In the genomic region with DNA sequence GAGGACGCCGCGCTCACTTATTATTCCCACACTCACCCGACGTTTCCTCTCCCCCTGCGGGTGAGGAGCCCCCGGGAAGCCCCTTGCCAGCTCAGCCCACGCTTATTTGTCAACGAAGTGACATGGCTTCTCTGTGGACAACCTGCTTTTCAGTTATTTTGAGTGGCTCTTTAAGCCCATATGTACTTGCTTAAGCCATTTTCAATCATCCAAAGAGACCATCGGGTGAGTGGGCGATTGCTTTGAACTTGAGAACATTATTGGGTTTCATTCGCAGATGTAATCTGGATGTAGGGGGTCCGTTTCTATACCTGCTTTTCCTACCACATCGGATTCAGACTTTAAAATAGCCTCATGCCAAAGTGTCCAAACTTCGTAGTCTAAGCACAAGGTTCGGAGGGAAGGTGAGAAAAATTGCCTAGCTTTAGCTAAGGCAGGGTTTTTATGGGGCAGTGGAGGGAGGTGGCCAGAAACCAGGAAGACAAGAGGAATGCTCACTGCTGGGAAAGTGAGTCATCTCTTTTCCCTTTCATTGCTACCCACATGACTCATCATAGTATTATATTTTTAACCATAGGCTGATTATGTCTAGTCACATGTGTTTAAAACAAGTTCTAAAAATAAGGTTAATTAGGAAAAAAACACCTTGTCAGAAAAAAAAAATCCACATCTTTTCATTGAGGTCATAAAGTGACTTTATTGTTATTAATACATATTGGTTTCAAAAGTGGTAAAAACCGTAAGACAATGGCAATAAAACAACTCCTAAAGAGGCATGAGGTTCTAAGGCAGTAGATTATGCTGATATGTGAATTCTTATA, we compare ENCODE assay signal across 1 cellular context.
A peak's percentile ranks its signal among the peaks of the same experiment; 100 is the strongest.
TF ChIP-seq lines count a peak whose summit lies in the region.

No MANE protein-coding gene starts in this region.

TF ChIP-seq in K562, 482 proteins besides CTCF, POLR2A, EP300 and RAD21 (continued from another document and continues in another):
- TF ChIP-seq, protein P1, sequence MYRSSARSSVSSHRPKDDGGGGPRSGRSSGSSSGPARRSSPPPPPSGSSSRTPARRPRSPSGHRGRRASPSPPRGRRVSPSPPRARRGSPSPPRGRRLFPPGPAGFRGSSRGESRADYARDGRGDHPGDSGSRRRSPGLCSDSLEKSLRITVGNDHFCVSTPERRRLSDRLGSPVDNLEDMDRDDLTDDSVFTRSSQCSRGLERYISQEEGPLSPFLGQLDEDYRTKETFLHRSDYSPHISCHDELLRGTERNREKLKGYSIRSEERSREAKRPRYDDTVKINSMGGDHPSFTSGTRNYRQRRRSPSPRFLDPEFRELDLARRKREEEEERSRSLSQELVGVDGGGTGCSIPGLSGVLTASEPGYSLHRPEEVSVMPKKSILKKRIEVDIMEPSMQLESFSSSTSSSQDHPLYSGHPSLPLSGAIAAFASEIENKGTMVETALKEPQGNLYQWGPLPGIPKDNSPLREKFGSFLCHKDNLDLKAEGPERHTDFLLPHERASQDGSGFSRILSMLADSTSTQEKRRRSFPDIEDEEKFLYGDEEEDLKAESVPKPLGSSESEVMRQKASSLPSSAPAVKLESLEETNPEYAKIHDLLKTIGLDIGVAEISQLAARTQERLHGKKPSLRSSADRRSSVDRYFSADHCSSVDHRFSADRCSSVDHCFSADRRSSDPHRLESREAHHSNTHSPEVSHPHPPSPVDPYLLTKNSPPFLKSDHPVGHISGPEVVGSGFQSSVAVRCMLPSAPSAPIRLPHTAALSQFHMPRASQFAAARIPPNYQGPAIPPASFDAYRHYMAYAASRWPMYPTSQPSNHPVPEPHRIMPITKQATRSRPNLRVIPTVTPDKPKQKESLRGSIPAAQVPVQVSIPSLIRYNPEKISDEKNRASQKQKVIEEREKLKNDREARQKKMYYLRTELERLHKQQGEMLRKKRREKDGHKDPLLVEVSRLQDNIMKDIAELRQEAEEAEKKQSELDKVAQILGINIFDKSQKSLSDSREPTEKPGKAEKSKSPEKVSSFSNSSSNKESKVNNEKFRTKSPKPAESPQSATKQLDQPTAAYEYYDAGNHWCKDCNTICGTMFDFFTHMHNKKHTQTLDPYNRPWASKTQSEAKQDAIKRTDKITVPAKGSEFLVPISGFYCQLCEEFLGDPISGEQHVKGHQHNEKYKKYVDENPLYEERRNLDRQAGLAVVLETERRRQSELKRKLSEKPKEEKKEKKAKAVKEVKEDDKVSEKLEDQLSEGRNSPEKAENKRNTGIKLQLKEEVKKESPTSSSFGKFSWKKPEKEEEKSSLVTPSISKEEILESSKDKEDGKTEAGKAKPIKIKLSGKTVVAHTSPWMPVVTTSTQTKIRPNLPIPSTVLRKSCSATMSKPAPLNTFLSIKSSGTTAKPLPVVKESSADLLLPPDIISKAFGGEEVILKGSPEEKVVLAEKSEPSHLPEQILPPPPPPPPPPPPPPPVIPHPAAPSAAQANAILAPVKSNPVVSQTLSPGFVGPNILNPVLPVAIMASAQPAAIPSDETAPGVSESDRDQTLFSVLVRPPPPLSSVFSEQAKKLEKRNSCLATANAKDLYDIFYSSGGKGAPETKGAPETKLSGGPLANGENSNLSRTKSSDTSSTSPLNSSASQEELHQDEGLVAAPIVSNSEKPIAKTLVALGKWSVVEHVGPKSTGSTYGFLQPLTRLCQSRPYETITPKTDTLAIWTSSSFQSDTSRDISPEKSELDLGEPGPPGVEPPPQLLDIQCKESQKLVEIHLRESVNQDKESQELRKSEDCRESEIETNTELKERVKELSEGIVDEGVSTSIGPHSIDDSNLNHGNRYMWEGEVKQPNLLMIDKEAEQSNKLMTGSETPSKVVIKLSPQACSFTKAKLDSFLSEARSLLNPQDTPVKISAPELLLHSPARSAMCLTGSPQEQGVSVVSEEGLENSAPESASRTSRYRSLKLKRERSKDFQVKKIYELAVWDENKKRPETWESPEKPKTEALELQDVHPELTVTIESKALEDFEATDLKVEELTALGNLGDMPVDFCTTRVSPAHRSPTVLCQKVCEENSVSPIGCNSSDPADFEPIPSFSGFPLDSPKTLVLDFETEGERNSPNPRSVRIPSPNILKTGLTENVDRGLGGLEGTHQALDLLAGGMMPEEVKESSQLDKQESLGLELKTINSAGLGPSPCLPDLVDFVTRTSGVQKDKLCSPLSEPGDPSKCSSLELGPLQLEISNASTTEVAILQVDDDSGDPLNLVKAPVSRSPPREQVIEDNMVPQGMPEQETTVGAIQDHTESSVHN (IDR thresholded peaks at IDR 0.05; ENCODE audit: borderline replicate concordance in 1 of 2, low read depth in 1 of 2), result peak in 1 of 2 experiments; percentile 75; a peak in 1 of 4 replicates
- TF ChIP-seq, protein P2, sequence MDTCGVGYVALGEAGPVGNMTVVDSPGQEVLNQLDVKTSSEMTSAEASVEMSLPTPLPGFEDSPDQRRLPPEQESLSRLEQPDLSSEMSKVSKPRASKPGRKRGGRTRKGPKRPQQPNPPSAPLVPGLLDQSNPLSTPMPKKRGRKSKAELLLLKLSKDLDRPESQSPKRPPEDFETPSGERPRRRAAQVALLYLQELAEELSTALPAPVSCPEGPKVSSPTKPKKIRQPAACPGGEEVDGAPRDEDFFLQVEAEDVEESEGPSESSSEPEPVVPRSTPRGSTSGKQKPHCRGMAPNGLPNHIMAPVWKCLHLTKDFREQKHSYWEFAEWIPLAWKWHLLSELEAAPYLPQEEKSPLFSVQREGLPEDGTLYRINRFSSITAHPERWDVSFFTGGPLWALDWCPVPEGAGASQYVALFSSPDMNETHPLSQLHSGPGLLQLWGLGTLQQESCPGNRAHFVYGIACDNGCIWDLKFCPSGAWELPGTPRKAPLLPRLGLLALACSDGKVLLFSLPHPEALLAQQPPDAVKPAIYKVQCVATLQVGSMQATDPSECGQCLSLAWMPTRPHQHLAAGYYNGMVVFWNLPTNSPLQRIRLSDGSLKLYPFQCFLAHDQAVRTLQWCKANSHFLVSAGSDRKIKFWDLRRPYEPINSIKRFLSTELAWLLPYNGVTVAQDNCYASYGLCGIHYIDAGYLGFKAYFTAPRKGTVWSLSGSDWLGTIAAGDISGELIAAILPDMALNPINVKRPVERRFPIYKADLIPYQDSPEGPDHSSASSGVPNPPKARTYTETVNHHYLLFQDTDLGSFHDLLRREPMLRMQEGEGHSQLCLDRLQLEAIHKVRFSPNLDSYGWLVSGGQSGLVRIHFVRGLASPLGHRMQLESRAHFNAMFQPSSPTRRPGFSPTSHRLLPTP (IDR thresholded peaks at IDR 0.05; ENCODE audit: borderline replicate concordance, extremely low read depth, insufficient read length), result no peak
- TF ChIP-seq, protein P3, sequence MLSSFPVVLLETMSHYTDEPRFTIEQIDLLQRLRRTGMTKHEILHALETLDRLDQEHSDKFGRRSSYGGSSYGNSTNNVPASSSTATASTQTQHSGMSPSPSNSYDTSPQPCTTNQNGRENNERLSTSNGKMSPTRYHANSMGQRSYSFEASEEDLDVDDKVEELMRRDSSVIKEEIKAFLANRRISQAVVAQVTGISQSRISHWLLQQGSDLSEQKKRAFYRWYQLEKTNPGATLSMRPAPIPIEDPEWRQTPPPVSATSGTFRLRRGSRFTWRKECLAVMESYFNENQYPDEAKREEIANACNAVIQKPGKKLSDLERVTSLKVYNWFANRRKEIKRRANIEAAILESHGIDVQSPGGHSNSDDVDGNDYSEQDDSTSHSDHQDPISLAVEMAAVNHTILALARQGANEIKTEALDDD (IDR thresholded peaks at IDR 0.05), result peak; percentile 72
- TF ChIP-seq, protein P4, sequence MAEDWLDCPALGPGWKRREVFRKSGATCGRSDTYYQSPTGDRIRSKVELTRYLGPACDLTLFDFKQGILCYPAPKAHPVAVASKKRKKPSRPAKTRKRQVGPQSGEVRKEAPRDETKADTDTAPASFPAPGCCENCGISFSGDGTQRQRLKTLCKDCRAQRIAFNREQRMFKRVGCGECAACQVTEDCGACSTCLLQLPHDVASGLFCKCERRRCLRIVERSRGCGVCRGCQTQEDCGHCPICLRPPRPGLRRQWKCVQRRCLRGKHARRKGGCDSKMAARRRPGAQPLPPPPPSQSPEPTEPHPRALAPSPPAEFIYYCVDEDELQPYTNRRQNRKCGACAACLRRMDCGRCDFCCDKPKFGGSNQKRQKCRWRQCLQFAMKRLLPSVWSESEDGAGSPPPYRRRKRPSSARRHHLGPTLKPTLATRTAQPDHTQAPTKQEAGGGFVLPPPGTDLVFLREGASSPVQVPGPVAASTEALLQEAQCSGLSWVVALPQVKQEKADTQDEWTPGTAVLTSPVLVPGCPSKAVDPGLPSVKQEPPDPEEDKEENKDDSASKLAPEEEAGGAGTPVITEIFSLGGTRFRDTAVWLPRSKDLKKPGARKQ (CRISPR knock-in tag; IDR thresholded peaks at IDR 0.05), result peak; percentile 51; the same call in 1 of the 2 replicates
- TF ChIP-seq RBM14 (IDR thresholded peaks at IDR 0.05; ENCODE audit: borderline replicate concordance, insufficient read depth, low read depth, low read length), result no peak
- TF ChIP-seq TCFL5 (CRISPR knock-in tag; conservative IDR thresholded peaks at IDR 0.05), result no peak
- TF ChIP-seq ZNF780A (CRISPR knock-in tag; IDR thresholded peaks at IDR 0.05), result no peak
- no peak for TF ChIP-seq NR2C2 (CRISPR knock-in tag; IDR thresholded peaks at IDR 0.05)
- 0 out of 2 replicates have a peak, but pooled peaks have one; percentile 17 for TF ChIP-seq NR2C2 (tag; IDR thresholded peaks at IDR 0.05)
- TF ChIP-seq, protein P5, sequence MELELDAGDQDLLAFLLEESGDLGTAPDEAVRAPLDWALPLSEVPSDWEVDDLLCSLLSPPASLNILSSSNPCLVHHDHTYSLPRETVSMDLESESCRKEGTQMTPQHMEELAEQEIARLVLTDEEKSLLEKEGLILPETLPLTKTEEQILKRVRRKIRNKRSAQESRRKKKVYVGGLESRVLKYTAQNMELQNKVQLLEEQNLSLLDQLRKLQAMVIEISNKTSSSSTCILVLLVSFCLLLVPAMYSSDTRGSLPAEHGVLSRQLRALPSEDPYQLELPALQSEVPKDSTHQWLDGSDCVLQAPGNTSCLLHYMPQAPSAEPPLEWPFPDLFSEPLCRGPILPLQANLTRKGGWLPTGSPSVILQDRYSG (tag; conservative IDR thresholded peaks at IDR 0.05; ENCODE audit: low read depth), result 0 out of 2 replicates have a peak, but pooled peaks have one; percentile 45
- TF ChIP-seq, protein P6, sequence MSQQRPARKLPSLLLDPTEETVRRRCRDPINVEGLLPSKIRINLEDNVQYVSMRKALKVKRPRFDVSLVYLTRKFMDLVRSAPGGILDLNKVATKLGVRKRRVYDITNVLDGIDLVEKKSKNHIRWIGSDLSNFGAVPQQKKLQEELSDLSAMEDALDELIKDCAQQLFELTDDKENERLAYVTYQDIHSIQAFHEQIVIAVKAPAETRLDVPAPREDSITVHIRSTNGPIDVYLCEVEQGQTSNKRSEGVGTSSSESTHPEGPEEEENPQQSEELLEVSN (IDR thresholded peaks at IDR 0.05; ENCODE audit: borderline replicate concordance in 1 of 2, extremely low read depth in 1 of 2, insufficient read depth in 1 of 2, insufficient read length in 1 of 2, low read depth in 1 of 2, low read length in 1 of 2, poor library complexity in 1 of 2, severe bottlenecking in 1 of 2), result peak in 1 of 2 experiments; percentile 46
- TF ChIP-seq ZFPM2 (CRISPR knock-in tag; IDR thresholded peaks at IDR 0.05), result no peak
- TF ChIP-seq SP2 (IDR thresholded peaks at IDR 0.05; ENCODE audit: extremely low read depth, low read depth, low read length, poor library complexity, severe bottlenecking), result no peak
- no peak for TF ChIP-seq KLF16 (IDR thresholded peaks at IDR 0.05)
- peak; percentile 86 for TF ChIP-seq GTF2A2 (tag; IDR thresholded peaks at IDR 0.05)
- TF ChIP-seq HNRNPLL (IDR thresholded peaks at IDR 0.05; ENCODE audit: low read depth, low read length, poor library complexity, severe bottlenecking), result no peak
- TF ChIP-seq, protein P7, sequence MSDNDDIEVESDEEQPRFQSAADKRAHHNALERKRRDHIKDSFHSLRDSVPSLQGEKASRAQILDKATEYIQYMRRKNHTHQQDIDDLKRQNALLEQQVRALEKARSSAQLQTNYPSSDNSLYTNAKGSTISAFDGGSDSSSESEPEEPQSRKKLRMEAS (CRISPR knock-in tag; IDR thresholded peaks at IDR 0.05), result no peak
- no peak for TF ChIP-seq NR4A1 (CRISPR knock-in tag; IDR thresholded peaks at IDR 0.05)
- peak; percentile 92; the same call in 1 of the 2 replicates for TF ChIP-seq NR4A1 (tag; IDR thresholded peaks at IDR 0.05)
- TF ChIP-seq HDAC2 (IDR thresholded peaks at IDR 0.05), result no peak
- no peak for TF ChIP-seq PHTF2 (CRISPR knock-in tag; IDR thresholded peaks at IDR 0.05)
- TF ChIP-seq NCOR1 (IDR thresholded peaks at IDR 0.05), result no peak
- no peak for TF ChIP-seq RBM34 (IDR thresholded peaks at IDR 0.05; ENCODE audit: borderline replicate concordance, insufficient read depth, low read length)
- TF ChIP-seq ZNF23 (CRISPR knock-in tag; IDR thresholded peaks at IDR 0.05), result 0 out of 2 replicates have a peak, but pooled peaks have one; percentile 34
- TF ChIP-seq, protein P8, sequence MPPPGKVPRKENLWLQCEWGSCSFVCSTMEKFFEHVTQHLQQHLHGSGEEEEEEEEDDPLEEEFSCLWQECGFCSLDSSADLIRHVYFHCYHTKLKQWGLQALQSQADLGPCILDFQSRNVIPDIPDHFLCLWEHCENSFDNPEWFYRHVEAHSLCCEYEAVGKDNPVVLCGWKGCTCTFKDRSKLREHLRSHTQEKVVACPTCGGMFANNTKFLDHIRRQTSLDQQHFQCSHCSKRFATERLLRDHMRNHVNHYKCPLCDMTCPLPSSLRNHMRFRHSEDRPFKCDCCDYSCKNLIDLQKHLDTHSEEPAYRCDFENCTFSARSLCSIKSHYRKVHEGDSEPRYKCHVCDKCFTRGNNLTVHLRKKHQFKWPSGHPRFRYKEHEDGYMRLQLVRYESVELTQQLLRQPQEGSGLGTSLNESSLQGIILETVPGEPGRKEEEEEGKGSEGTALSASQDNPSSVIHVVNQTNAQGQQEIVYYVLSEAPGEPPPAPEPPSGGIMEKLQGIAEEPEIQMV (tag; conservative IDR thresholded peaks at IDR 0.05; ENCODE audit: low read depth), result peak; percentile 43; the same call in 1 of the 2 replicates
- no peak for TF ChIP-seq MED1 (CRISPR knock-in tag; IDR thresholded peaks at IDR 0.05; ENCODE audit: borderline replicate concordance)
- no peak for TF ChIP-seq POLR2H (tag; IDR thresholded peaks at IDR 0.05; ENCODE audit: low read depth)
- TF ChIP-seq GATA2 (CRISPR knock-in tag; IDR thresholded peaks at IDR 0.05), result no peak
- TF ChIP-seq NELFE (IDR thresholded peaks at IDR 0.05; ENCODE audit: insufficient read depth, insufficient read length), result no peak
- TF ChIP-seq, protein P9, sequence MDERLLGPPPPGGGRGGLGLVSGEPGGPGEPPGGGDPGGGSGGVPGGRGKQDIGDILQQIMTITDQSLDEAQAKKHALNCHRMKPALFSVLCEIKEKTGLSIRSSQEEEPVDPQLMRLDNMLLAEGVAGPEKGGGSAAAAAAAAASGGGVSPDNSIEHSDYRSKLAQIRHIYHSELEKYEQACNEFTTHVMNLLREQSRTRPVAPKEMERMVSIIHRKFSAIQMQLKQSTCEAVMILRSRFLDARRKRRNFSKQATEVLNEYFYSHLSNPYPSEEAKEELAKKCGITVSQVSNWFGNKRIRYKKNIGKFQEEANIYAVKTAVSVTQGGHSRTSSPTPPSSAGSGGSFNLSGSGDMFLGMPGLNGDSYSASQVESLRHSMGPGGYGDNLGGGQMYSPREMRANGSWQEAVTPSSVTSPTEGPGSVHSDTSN (CRISPR knock-in tag; IDR thresholded peaks at IDR 0.05; ENCODE audit: low read depth), result no peak
- TF ChIP-seq, protein P9 (tag; conservative IDR thresholded peaks at IDR 0.05; ENCODE audit: low read depth), result no peak
